8 cellular contexts compared by ENCODE assay signal in the genomic region with DNA sequence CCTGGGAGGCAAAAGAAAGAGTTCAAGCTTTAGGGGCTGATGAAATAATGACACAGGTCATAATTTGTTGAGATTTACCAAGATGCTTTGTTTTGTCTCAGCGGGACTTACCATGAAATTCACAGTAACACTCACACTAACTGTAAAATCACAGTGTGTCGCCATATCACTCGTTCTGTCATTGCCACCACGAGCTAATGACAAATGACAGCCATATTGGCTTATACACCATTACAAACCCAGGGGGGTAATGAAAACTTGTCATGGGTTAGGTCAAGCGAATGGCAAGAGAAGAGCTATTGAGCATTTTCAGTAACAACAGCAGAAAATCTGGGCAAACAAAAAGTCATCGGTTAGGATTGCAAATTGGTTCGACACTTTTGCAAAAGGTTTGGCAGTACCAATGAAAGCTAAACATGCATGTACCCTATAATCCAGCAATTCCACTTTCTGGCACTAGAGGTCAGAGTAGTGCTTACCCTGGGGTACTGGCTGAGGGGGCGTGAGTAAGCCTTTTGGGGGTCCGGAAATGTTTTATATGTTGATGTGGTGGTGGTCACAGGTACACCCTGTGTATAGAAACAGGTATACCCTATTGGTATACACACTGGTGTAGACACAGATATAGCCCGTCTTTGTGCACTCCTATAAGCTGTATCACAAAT.
DNase-seq lines count a peak whose midpoint lies in the region; ATAC-seq and TF ChIP-seq lines count a peak whose summit lies in the region.

No MANE protein-coding gene starts in this region.

- ATAC-seq in DND-41 (ENCODE audit: insufficient read depth, low read depth): no peak; the same call in 2 of the 3 replicates
- ATAC-seq in activated CD8-positive, alpha-beta T cell treated with anti-CD3 and anti-CD28 coated beads for 36 hours: no peak
- no peak for ATAC-seq in lung (ENCODE audit: insufficient read depth, low FRiP score)
- ATAC-seq in GM21717 (IDR thresholded peaks at IDR 0.05; ENCODE audit: unreplicated experiment): no peak
- ATAC-seq in HG02840 (IDR thresholded peaks at IDR 0.05; ENCODE audit: low FRiP score, unreplicated experiment): no peak
- ATAC-seq in GM19395 (IDR thresholded peaks at IDR 0.05; ENCODE audit: unreplicated experiment): no peak

- H3K36me3 ChIP-seq in DND-41 (ENCODE audit: insufficient read depth, low read length) (no peaks in the 10 kb centered on the region), lung (ENCODE audit: control insufficient read depth in 2 of 2, insufficient read depth in 2 of 2, low read length in 2 of 2) (no peaks in the 10 kb centered on the region)

- H3K4me1 Mint-ChIP-seq in activated CD8-positive, alpha-beta T cell treated with anti-CD3 and anti-CD28 coated beads for 36 hours (ENCODE audit: low read depth): no peaks in the 10 kb centered on the region

- H3K27me3 ChIP-seq in DND-41 (ENCODE audit: insufficient read depth, low read length, poor library complexity) (no peaks in the 10 kb centered on the region), lung (ENCODE audit: control insufficient read depth, insufficient read depth) (no peaks in the 10 kb centered on the region)

- H3K79me2 ChIP-seq in DND-41 (ENCODE audit: insufficient read depth, low read length): no peaks in the 10 kb centered on the region

- H3K27ac Mint-ChIP-seq in activated CD8-positive, alpha-beta T cell treated with anti-CD3 and anti-CD28 coated beads for 36 hours: no peak overlapping the region

- H3K27ac ChIP-seq in DND-41 (ENCODE audit: low read length) (no peak overlapping the region), lung (ENCODE audit: low read depth in 1 of 2, low read length in 1 of 2) (no peak overlapping the region)

- no peak overlapping the region for H2AFZ ChIP-seq in DND-41 (ENCODE audit: low read depth, low read length)

- no peaks in the 10 kb centered on the region for H3K9me3 ChIP-seq in DND-41 (ENCODE audit: insufficient read depth, low read length, severe bottlenecking)
- no peaks in the 10 kb centered on the region for H3K9me3 ChIP-seq in lung (ENCODE audit: control insufficient read depth in 2 of 2, insufficient read depth in 1 of 2, low read length in 1 of 2)

- H3K27me3 Mint-ChIP-seq in activated CD8-positive, alpha-beta T cell treated with anti-CD3 and anti-CD28 coated beads for 36 hours: no peaks in the 10 kb centered on the region

- no peak overlapping the region for H3K4me3 Mint-ChIP-seq in activated CD8-positive, alpha-beta T cell treated with anti-CD3 and anti-CD28 coated beads for 36 hours

- H3K9me3 Mint-ChIP-seq in activated CD8-positive, alpha-beta T cell treated with anti-CD3 and anti-CD28 coated beads for 36 hours: no peaks in the 10 kb centered on the region

- TF ChIP-seq CTCF in DND-41 (IDR thresholded peaks at IDR 0.05; ENCODE audit: borderline replicate concordance, extremely low read depth, low read length, poor library complexity, severe bottlenecking) (peak; percentile 71), HFF-Myc (IDR thresholded peaks at IDR 0.05; ENCODE audit: low read depth, low read length, missing control alignments) (peak; percentile 49), lung (IDR thresholded peaks at IDR 0.05; ENCODE audit: control extremely low read depth, extremely low read depth) (peak; percentile 2)
- peak; percentile 64 for TF ChIP-seq CTCF in activated CD8-positive, alpha-beta T cell treated with anti-CD3 and anti-CD28 coated beads for 36 hours (IDR thresholded peaks at IDR 0.05)

- POLR2A ChIA-PET in activated CD8-positive, alpha-beta T cell treated with anti-CD3 and anti-CD28 coated beads for 36 hours (lab: Charles Lee): no interaction called here

- CTCF ChIA-PET in activated CD8-positive, alpha-beta T cell treated with anti-CD3 and anti-CD28 coated beads for 36 hours (lab: Charles Lee): interaction anchor here (0.7 to 1.8 kb wide), 14 partner anchors 9 to 433 kb away, joined by 3 to 8 read pairs (median 4); no protein-coding TSS in a partner anchor

- intact Hi-C loops in activated CD8-positive, alpha-beta T cell treated with anti-CD3 and anti-CD28 coated beads for 36 hours (cut with micrococcal nuclease): no loop called here

- H3K4me3 ChIP-seq in DND-41 (ENCODE audit: low read depth in 1 of 2, low read length in 2 of 2) (no peak overlapping the region), HFF-Myc (replicated peaks; ENCODE audit: low read depth, low read length) (no peak overlapping the region), lung (no peak overlapping the region)

- H3K4me2 ChIP-seq in DND-41 (ENCODE audit: insufficient read depth, low read length): no peak overlapping the region

- H3K4me1 ChIP-seq in DND-41 (ENCODE audit: insufficient read depth, low read length): no peaks in the 10 kb centered on the region
- H3K4me1 ChIP-seq in lung (ENCODE audit: control insufficient read depth in 2 of 2, insufficient read depth in 2 of 2, low read length in 2 of 2): no peaks in the 10 kb centered on the region

- no peaks in the 10 kb centered on the region for H4K20me1 ChIP-seq in DND-41 (ENCODE audit: insufficient read depth, low read length)

- WGBS in lung, 2 donors: 50 to 69% methylated on average over 10 of the region's 10 CpGs

- no peak overlapping the region for H3K9ac ChIP-seq in DND-41 (ENCODE audit: low read depth, low read length)

- no peaks in the 10 kb centered on the region for H3K36me3 Mint-ChIP-seq in activated CD8-positive, alpha-beta T cell treated with anti-CD3 and anti-CD28 coated beads for 36 hours (ENCODE audit: low read depth)

- DNase-seq in DND-41: peak; percentile 14
- DNase-seq in HFF-Myc (ENCODE audit: extremely low read depth, low read depth): no peak
- peak; percentile 12 for DNase-seq in activated CD8-positive, alpha-beta T cell treated with anti-CD3 and anti-CD28 coated beads for 36 hours
- DNase-seq in lung (ENCODE audit: low spot score): no peak
- no peak for DNase-seq in T1000 (lab: John Stamatoyannopoulos, UW)

Comparison
In these comparisons a context has a peak if more than half of its experiments do, and no peak if none do; other contexts are left out.
1. DNase-seq: peak in DND-41 (single experiment) and activated CD8-positive, alpha-beta T cell treated with anti-CD3 and anti-CD28 coated beads for 36 hours (single experiment); none in HFF-Myc (single experiment), lung (single experiment) and T1000 (single experiment).
2. CTCF ChIP-seq: peak in every context shown above with its lines; median percentile 71 in DND-41; 64 in activated CD8-positive, alpha-beta T cell treated with anti-CD3 and anti-CD28 coated beads for 36 hours; 49 in HFF-Myc; 2 in lung.